In the genomic region with DNA sequence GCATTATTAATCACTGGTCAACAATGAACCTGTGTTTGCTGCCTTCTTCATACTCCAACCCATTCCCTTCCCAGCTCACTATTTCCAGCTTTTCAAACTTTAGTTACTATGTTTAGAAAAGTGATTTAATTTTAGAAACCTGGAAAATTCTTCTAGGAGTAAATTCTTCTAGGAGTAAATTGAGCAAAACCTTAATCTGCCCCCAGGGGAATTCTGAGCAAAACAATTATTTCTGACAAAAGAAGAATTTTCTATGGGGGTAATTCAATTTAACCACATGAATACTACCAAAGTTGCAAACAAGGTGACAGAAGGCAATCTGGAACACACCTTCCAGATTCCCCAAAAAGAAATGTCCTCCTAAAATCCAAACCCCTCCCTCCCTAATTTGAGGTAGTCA, we compare ENCODE assay signal across 9 cellular contexts. TPM values are rescaled to one million over a fixed set of nuclear protein-coding genes. Genes with fewer than 3 reads are reported as not detected.
DNase-seq lines count a peak whose midpoint lies in the region; ATAC-seq and TF ChIP-seq lines count a peak whose summit lies in the region.
"Had no signal": no experiment of that assay in that cellular context is flagged by ENCODE, and none has a peak within 500 bp of the region (broad histone marks: within the 10 kb centered on the region; RNA-seq: fewer than 3 reads in every experiment).

No MANE protein-coding gene starts in this region.

- H3K4me3 ChIP-seq in right atrium auricular region: peak overlapping the region; percentile 64 to 90
- H3K4me3 ChIP-seq in cardiac fibroblast (replicated peaks in 1 of 2; ENCODE audit: low read depth in 2 of 2, low read length in 2 of 2): peak overlapping the region; percentile 82
- H3K4me3 ChIP-seq in mucosa of stomach (ENCODE audit: low read length): peak overlapping the region; percentile 44

- peak overlapping the region; percentile 80 for H3K9ac ChIP-seq in mucosa of stomach (ENCODE audit: low read length)

- no peak for DNase-seq in right atrium auricular region (ENCODE audit: low spot score)
- no peak for DNase-seq in left cardiac atrium
- DNase-seq in cardiac fibroblast (ENCODE audit: low read depth in 2 of 2): peak in 1 of 2 donors; percentile 13
- no peak for DNase-seq in GM13977 (ENCODE audit: low spot score)
- no peak for DNase-seq in KBM-7
- DNase-seq in GM19240 (ENCODE audit: insufficient read length, low spot score): no peak
- DNase-seq: activated CD4-positive, CD25-positive, alpha-beta regulatory T cell treated with anti-CD3 and anti-CD28 coated beads, Interleukin-2, amount 50 U/mL, for 72 hours had no signal

- H3K9me3 ChIP-seq in right atrium auricular region (no peaks in the 10 kb centered on the region), mucosa of stomach (ENCODE audit: control insufficient read depth, low read length) (no peaks in the 10 kb centered on the region)

- no peaks in the 10 kb centered on the region for H3K36me3 ChIP-seq in right atrium auricular region
- H3K36me3 ChIP-seq in mucosa of stomach (ENCODE audit: control insufficient read depth, insufficient read depth, low read length): no peaks in the 10 kb centered on the region

- in situ Hi-C loops in GM13977 (cut with MboI; ENCODE audit: low pct_unique_long_range_greater_than_20kb, low sequenced_read_pairs, unreplicated experiment) (no loop called here), KBM-7 (cut with MboI; ENCODE audit: low pct_unique_long_range_greater_than_20kb, low sequenced_read_pairs) (no loop called here)

- intact Hi-C loops in left cardiac atrium (cut with DNase I): loop anchor here in 1 of 2 donors (5.0 kb wide), 1 partner anchor 60 kb away; no protein-coding TSS in a partner anchor

- no peaks in the 10 kb centered on the region for H3K27me3 ChIP-seq in right atrium auricular region
- H3K27me3 ChIP-seq in mucosa of stomach (ENCODE audit: control insufficient read depth, insufficient read depth, low read length): no peaks in the 10 kb centered on the region

- TF ChIP-seq CTCF in right atrium auricular region (IDR thresholded peaks at IDR 0.05): no peak
- no peak for TF ChIP-seq CTCF in cardiac fibroblast (IDR thresholded peaks at IDR 0.05; ENCODE audit: low read depth, low read length)
- no peak for TF ChIP-seq CTCF in GM13977 (IDR thresholded peaks at IDR 0.05; ENCODE audit: extremely low read depth, insufficient read depth, missing control alignments)

- H3K27ac ChIP-seq in right atrium auricular region: peak overlapping the region; percentile 90 to 97

- H3K4me1 ChIP-seq in right atrium auricular region (peaks cover 0 to 51% of the 10 kb centered on the region in 2 donors), mucosa of stomach (ENCODE audit: control insufficient read depth, insufficient read depth, low read length) (peaks cover 6% of the 10 kb centered on the region)

- ATAC-seq in left cardiac atrium: no peak
- ATAC-seq in GM18511 (IDR thresholded peaks at IDR 0.05; ENCODE audit: unreplicated experiment): no peak

RNA-seq across cellular contexts. Expression of a gene that starts 1.8 kb away (rescaled TPM):
- total RNA-seq in right atrium auricular region: 10 to 100 TPM; 28.7 to 29.3 TPM
- 10 to 100 TPM; 31.7 to 55.7 TPM for total RNA-seq in left cardiac atrium

RNA-seq across cellular contexts. Expression of a gene that starts 50.4 kb away (rescaled TPM):
- total RNA-seq in right atrium auricular region: not detected
- not detected for total RNA-seq in left cardiac atrium
